In the genomic region with DNA sequence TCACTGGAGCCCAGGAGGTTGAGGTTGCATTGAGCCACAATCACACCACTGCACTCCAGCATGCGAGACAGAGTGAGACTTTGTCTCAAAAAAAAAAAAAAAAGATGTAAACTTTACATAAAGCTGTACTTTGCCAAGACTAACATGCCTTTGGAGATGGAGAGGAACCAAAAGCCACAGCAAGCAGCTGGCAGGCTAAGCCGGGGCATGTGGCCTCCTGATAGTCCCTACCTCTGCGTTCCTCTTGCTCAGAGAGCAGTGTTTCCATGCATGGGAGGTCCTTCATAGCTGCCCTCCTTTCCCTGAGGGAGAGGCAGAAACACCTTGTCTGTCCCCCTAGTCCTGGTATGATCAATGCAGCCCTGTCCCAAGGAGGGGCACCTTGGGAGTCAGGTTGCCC, we compare ENCODE assay signal across 22 cellular contexts. TPM values are rescaled to one million over a fixed set of nuclear protein-coding genes. Genes with fewer than 3 reads are reported as not detected.
A peak's percentile ranks its signal among the peaks of the same experiment; 100 is the strongest.
DNase-seq lines count a peak whose midpoint lies in the region; ATAC-seq and TF ChIP-seq lines count a peak whose summit lies in the region.
"Had no signal": no experiment of that assay in that cellular context is flagged by ENCODE, and none has a peak within 500 bp of the region (broad histone marks: within the 10 kb centered on the region; RNA-seq: fewer than 3 reads in every experiment).

No MANE protein-coding gene starts in this region.

- no peak overlapping the region for H3K4me3 Mint-ChIP-seq in stimulated activated effector memory CD8-positive, alpha-beta T cell treated with anti-CD3 and anti-CD28 coated beads, Interleukin-12 subunit alpha, Interleukin-12 subunit beta, amount 100 ng/mL, for 72 hours
- H3K4me3 Mint-ChIP-seq: activated CD4-positive, alpha-beta T cell treated with anti-CD3 and anti-CD28 coated beads for 36 hours; activated naive CD8-positive, alpha-beta T cell; activated T-cell treated with anti-CD3 and anti-CD28 coated beads, Interleukin-2, amount 50 U/mL, for 72 hours; HFFc6 had no signal

- intact Hi-C loops in Right ventricle myocardium superior (cut with DNase I) = no loop called here
- intact Hi-C loops in left lung (cut with DNase I) = no loop called here
- intact Hi-C loops in dorsolateral prefrontal cortex (cut with DNase I) = no loop called here

- H3K36me3 Mint-ChIP-seq in stimulated activated effector memory CD8-positive, alpha-beta T cell treated with anti-CD3 and anti-CD28 coated beads, Interleukin-12 subunit alpha, Interleukin-12 subunit beta, amount 100 ng/mL, for 72 hours = peaks cover 90% of the 10 kb centered on the region
- H3K36me3 Mint-ChIP-seq: activated naive CD8-positive, alpha-beta T cell had no signal

- H3K4me1 ChIP-seq in right atrium auricular region (no peaks in the 10 kb centered on the region), left lung (no peaks in the 10 kb centered on the region)
- H3K4me1 ChIP-seq: gastrocnemius medialis had no signal

- no peak overlapping the region for H3K27ac ChIP-seq in right atrium auricular region
- H3K27ac ChIP-seq in left lung = no peak overlapping the region
- H3K27ac ChIP-seq in dorsolateral prefrontal cortex = no peak overlapping the region
- H3K27ac ChIP-seq: gastrocnemius medialis, neutrophil had no signal

- no peaks in the 10 kb centered on the region for H3K4me1 Mint-ChIP-seq in stimulated activated effector memory CD8-positive, alpha-beta T cell treated with anti-CD3 and anti-CD28 coated beads, Interleukin-12 subunit alpha, Interleukin-12 subunit beta, amount 100 ng/mL, for 72 hours
- H3K4me1 Mint-ChIP-seq: activated CD4-positive, alpha-beta T cell treated with anti-CD3 and anti-CD28 coated beads for 36 hours had no signal

- H3K9me3 Mint-ChIP-seq in stimulated activated effector memory CD8-positive, alpha-beta T cell treated with anti-CD3 and anti-CD28 coated beads, Interleukin-12 subunit alpha, Interleukin-12 subunit beta, amount 100 ng/mL, for 72 hours = no peaks in the 10 kb centered on the region
- H3K9me3 Mint-ChIP-seq: activated T-cell treated with anti-CD3 and anti-CD28 coated beads, Interleukin-2, amount 50 U/mL, for 72 hours; HFFc6 had no signal

- H3K36me3 ChIP-seq in right atrium auricular region (peaks cover 47% of the 10 kb centered on the region), left lung (peaks cover 4 to 96% of the 10 kb centered on the region in 2 donors)

- no peak for TF ChIP-seq CTCF in right atrium auricular region (IDR thresholded peaks at IDR 0.05)
- TF ChIP-seq CTCF in left lung (IDR thresholded peaks at IDR 0.05) = no peak
- TF ChIP-seq CTCF in dorsolateral prefrontal cortex (IDR thresholded peaks at IDR 0.05 in 54 of 56, conservative IDR thresholded peaks at IDR 0.05 in 2 of 56; ENCODE audit: low read depth in 1 of 56, partially characterized antibody in 56 of 56) = no peak

- peak overlapping the region; percentile 38 for H3K27ac Mint-ChIP-seq in stimulated activated effector memory CD8-positive, alpha-beta T cell treated with anti-CD3 and anti-CD28 coated beads, Interleukin-12 subunit alpha, Interleukin-12 subunit beta, amount 100 ng/mL, for 72 hours
- H3K27ac Mint-ChIP-seq: HFFc6 had no signal

- no peak overlapping the region for H3K4me3 ChIP-seq in right atrium auricular region
- no peak overlapping the region for H3K4me3 ChIP-seq in left lung
- H3K4me3 ChIP-seq in dorsolateral prefrontal cortex = no peak overlapping the region
- H3K4me3 ChIP-seq: gastrocnemius medialis had no signal

- H3K9me3 ChIP-seq in right atrium auricular region (no peaks in the 10 kb centered on the region), left lung (no peaks in the 10 kb centered on the region)
- H3K9me3 ChIP-seq: gastrocnemius medialis, neutrophil had no signal

- no peaks in the 10 kb centered on the region for H3K27me3 ChIP-seq in right atrium auricular region
- H3K27me3 ChIP-seq in left lung = no peaks in the 10 kb centered on the region
- H3K27me3 ChIP-seq in dorsolateral prefrontal cortex = no peaks in the 10 kb centered on the region
- H3K27me3 ChIP-seq: gastrocnemius medialis, neutrophil had no signal

- DNase-seq in Right ventricle myocardium superior (no peak), right atrium auricular region (ENCODE audit: low spot score) (no peak), amniotic stem cell (lab: John Stamatoyannopoulos, UW) (peak; percentile 15), fibroblast of peridontal ligament (ENCODE audit: extremely low read depth) (peak; percentile 87), left lung (no peak), NCI-H774 (lab: John Stamatoyannopoulos, UW) (no peak), dorsolateral prefrontal cortex (no peak)
- DNase-seq in stimulated activated effector memory CD8-positive, alpha-beta T cell treated with anti-CD3 and anti-CD28 coated beads, Interleukin-12 subunit alpha, Interleukin-12 subunit beta, amount 100 ng/mL, for 72 hours (ENCODE audit: low spot score in 2 of 2) = no peak
- DNase-seq: activated CD4-positive, alpha-beta T cell treated with anti-CD3 and anti-CD28 coated beads for 36 hours; activated T-cell treated with anti-CD3 and anti-CD28 coated beads, Interleukin-2, amount 50 U/mL, for 72 hours; gastrocnemius medialis; HFFc6; Karpas-422; NCI-H1092; NCI-H1930; NCI-H2227 treated with DMSO at 0.1 percent for 48 hours; NCI-H82; retina; SHP77 treated with DMSO at 0.1 percent for 48 hours; substantia nigra had no signal

- ATAC-seq in Right ventricle myocardium superior (ENCODE audit: poor library complexity) = peak; percentile 43
- ATAC-seq in stimulated activated effector memory CD8-positive, alpha-beta T cell treated with anti-CD3 and anti-CD28 coated beads, Interleukin-12 subunit alpha, Interleukin-12 subunit beta, amount 100 ng/mL, for 72 hours = no peak
- no peak for ATAC-seq in left lung
- ATAC-seq: activated CD4-positive, alpha-beta T cell treated with anti-CD3 and anti-CD28 coated beads for 36 hours; activated T-cell treated with anti-CD3 and anti-CD28 coated beads, Interleukin-2, amount 50 U/mL, for 72 hours; gastrocnemius medialis had no signal

RNA-seq across cellular contexts. Expression of gene SPATA2, which starts 35.2 kb away (rescaled TPM):
- 7.9 TPM for total RNA-seq in Right ventricle myocardium superior
- 1 to 10 TPM; 5.0 to 6.1 TPM for total RNA-seq in right atrium auricular region
- 1 to 10 TPM; 6.9 to 7.1 TPM for total RNA-seq in left lung
- total RNA-seq in dorsolateral prefrontal cortex = 10 to 100 TPM; 23.0 to 60.6 (median 41.6) TPM

RNA-seq across cellular contexts. Expression of gene RNF114, which starts 56.0 kb away (rescaled TPM):
- total RNA-seq in Right ventricle myocardium superior (52.1 TPM), right atrium auricular region (100 to 1,000 TPM in 1 of 2 donors, 10 to 100 TPM in 1; 40.2 to 117 TPM), left lung (10 to 100 TPM; 63.5 to 69.0 TPM), dorsolateral prefrontal cortex (10 to 100 TPM; 47.5 to 93.9 (median 61.7) TPM)

Comparison
In these comparisons a context has a peak if more than half of its experiments do, and no peak if none do; other contexts are left out.
1. DNase-seq: peak in amniotic stem cell (single experiment) and fibroblast of peridontal ligament (single experiment); none in Right ventricle myocardium superior (single experiment), right atrium auricular region (single experiment), stimulated activated effector memory CD8-positive, alpha-beta T cell treated with anti-CD3 and anti-CD28 coated beads, Interleukin-12 subunit alpha, Interleukin-12 subunit beta, amount 100 ng/mL, for 72 hours (0 of 2), left lung (0 of 2), NCI-H774 (single experiment) and dorsolateral prefrontal cortex (0 of 10).